9 cellular contexts compared by ENCODE assay signal in the genomic region with DNA sequence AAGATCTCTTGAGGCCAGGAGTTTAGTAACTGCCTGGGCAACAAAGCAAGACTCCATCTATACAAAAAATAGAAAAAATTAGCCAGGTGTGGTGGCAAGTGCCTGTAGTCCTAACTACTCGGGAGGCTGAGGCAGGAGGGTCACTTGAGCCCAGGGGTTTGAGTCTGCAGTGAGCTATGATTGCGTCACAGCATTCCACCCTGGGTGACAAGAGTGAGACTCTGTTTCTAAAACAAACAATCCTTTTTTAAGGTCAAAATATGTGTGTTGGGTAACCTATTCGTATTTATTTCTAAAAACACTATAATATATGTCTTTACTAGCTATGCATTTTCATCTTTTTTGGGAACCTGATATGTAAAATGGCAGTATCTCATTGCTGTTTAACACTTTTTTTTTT.
"Had no signal": no experiment of that assay in that cellular context is flagged by ENCODE, and none has a peak within 500 bp of the region (broad histone marks: within the 10 kb centered on the region; RNA-seq: fewer than 3 reads in every experiment).

No MANE protein-coding gene starts in this region.

- DNase-seq: GM23248, GOT3, H7, HFFc6, KBM-7 had no signal

- H3K4me2 ChIP-seq: KMS-11 had no signal

- H3K27ac ChIP-seq: GM23248, KMS-11 had no signal

- ATAC-seq: HCT116 had no signal

- H2AFZ ChIP-seq: GM23248 had no signal

- H3K9ac ChIP-seq: GM23248, KMS-11 had no signal

- H3K4me1 ChIP-seq: HAP-1 had no signal

- H3K9me3 ChIP-seq: HAP-1 had no signal

- H3K4me3 ChIP-seq: GM23248, HAP-1 had no signal

- FAIRE-seq: HTR-8/SVneo had no signal
